In the genomic region with DNA sequence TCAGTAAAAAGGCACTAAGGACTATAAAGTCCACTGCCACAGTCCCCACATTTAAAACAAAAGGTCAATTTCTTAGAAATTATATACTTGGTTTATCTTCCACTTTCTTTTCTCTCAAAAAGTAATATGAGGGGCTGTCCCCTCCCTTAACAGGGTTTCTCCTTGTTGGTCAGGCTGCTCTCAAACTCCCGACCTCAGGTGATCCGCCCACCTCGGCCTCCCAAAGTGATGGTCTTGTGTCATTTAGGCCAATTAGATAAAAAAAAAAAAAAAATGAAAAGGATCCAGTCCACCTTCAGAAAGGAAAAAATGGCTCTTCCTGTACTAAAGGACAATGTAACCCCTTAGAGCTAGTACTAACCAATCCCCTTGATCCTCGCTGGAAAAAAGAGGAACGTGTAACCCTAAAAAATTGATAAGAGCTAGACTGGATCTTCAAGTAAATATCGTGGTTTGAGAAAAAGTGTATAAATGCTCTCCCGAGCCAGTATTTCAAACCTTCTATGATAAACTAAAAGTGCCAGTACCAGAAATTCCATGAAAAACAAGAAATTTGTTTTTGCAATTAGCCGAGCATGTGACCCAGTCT, we compare ENCODE assay signal across 12 cellular contexts. TPM values are rescaled to one million over a fixed set of nuclear protein-coding genes. Genes with fewer than 3 reads are reported as not detected.
"Had no signal": no experiment of that assay in that cellular context is flagged by ENCODE, and none has a peak within 500 bp of the region (broad histone marks: within the 10 kb centered on the region; RNA-seq: fewer than 3 reads in every experiment).

No MANE protein-coding gene starts in this region.

- H3K27ac ChIP-seq: dorsolateral prefrontal cortex, thyroid gland, vagina had no signal

- H3K36me3 ChIP-seq: thyroid gland, vagina had no signal

- H3K9me3 Mint-ChIP-seq: activated CD4-positive, alpha-beta T cell treated with anti-CD3 and anti-CD28 coated beads, Interleukin-2, amount 10 ng/mL, durations not matched to agents 24 days and 14 days had no signal

- ATAC-seq: left ventricle myocardium superior had no signal

- H3K27me3 ChIP-seq: thyroid gland, vagina had no signal

- H3K27ac Mint-ChIP-seq: activated CD4-positive, alpha-beta T cell treated with anti-CD3 and anti-CD28 coated beads, Interleukin-2, amount 10 ng/mL, durations not matched to agents 24 days and 14 days; nephron progenitor cell had no signal

- H3K9me3 ChIP-seq: thyroid gland, vagina had no signal

- H3K4me1 ChIP-seq: thyroid gland, vagina had no signal

- DNase-seq: activated CD4-positive, alpha-beta T cell treated with anti-CD3 and anti-CD28 coated beads, Interleukin-2, amount 10 ng/mL, durations not matched to agents 24 days and 14 days; activated naive CD4-positive, alpha-beta T cell treated with Interleukin-2 at 50 U/mL for 16 hours; dorsolateral prefrontal cortex; hippocampal formation; left ventricle myocardium superior; nephron progenitor cell; stimulated activated CD4-positive, alpha-beta T cell treated with anti-CD3 and anti-CD28 coated beads, Interleukin-2, amount 100 ng/mL, for 48 hours; T-helper 9 cell; thyroid gland had no signal

- H3K4me1 Mint-ChIP-seq: nephron progenitor cell had no signal

- H3K4me3 Mint-ChIP-seq: activated CD4-positive, alpha-beta T cell treated with anti-CD3 and anti-CD28 coated beads, Interleukin-2, amount 10 ng/mL, durations not matched to agents 24 days and 14 days; nephron progenitor cell had no signal

- H3K4me3 ChIP-seq: dorsolateral prefrontal cortex, thyroid gland, vagina had no signal

RNA-seq across cellular contexts. Expression of a gene that starts 9.0 kb away (rescaled TPM):
- total RNA-seq: left ventricle myocardium superior, mesenteric fat pad, osteoblast, vagina had no signal
